ENCODE assay signal across 32 cellular contexts in genomic region chr14:20743556-20743955, GRCh38. TPM values are rescaled to one million over a fixed set of nuclear protein-coding genes. Genes with fewer than 3 reads are reported as not detected.
"Had no signal": no experiment of that assay in that cellular context is flagged by ENCODE, and none has a peak within 500 bp of the region (broad histone marks: within the 10 kb centered on the region; RNA-seq: fewer than 3 reads in every experiment).

No MANE protein-coding gene starts in this region.

- ATAC-seq: effector memory CD8-positive, alpha-beta T cell; gastrocnemius medialis; left lobe of liver; naive thymus-derived CD8-positive, alpha-beta T cell; psoas muscle; right cardiac atrium; stimulated activated memory B cell treated with anti-CD40 and anti-IgM and Interleukin-4, amounts not matched to agents 10 μg/mL and 1 μg/mL and 100 μg/mL, for 72 hours; stimulated activated naive CD8-positive, alpha-beta T cell treated with anti-CD3 and anti-CD28 coated beads, Interleukin-15, Interleukin-2, amounts not matched to agents 100 U/mL and 50 U/mL, for 24 hours had no signal

- H3K9me3 ChIP-seq: gastrocnemius medialis, psoas muscle, sigmoid colon, testis, tibial artery, vagina had no signal

- H3K36me3 ChIP-seq: gastrocnemius medialis, sigmoid colon, tibial artery, vagina had no signal

- H3K27me3 ChIP-seq: gastrocnemius medialis, sigmoid colon, testis, tibial artery, vagina had no signal

- H3K4me3 ChIP-seq: gastrocnemius medialis, psoas muscle, sigmoid colon, testis, tibial artery, vagina had no signal

- H3K4me1 ChIP-seq: gastrocnemius medialis, psoas muscle, sigmoid colon, testis, tibial artery, vagina had no signal

- DNase-seq: cortex of kidney; effector memory CD8-positive, alpha-beta T cell; foreskin fibroblast; gastrocnemius medialis; head of caudate nucleus; kidney; mesendoderm; midbrain; naive thymus-derived CD8-positive, alpha-beta T cell; nephron progenitor cell; nucleus accumbens; psoas muscle; right cardiac atrium; sigmoid colon; stimulated activated CD4-positive, alpha-beta T cell treated with anti-CD3 and anti-CD28 coated beads, Interleukin-4, amount 100 ng/mL, for 4 hours; stimulated activated naive CD8-positive, alpha-beta T cell treated with anti-CD3 and anti-CD28 coated beads, Interleukin-15, Interleukin-2, amounts not matched to agents 100 U/mL and 50 U/mL, for 24 hours; substantia nigra; testis; tibial artery had no signal

- H3K27ac ChIP-seq: gastrocnemius medialis, psoas muscle, sigmoid colon, testis, tibial artery, vagina had no signal

RNA-seq across cellular contexts. Expression of gene EDDM3A, which starts 2.1 kb away (rescaled TPM):
- total RNA-seq: dermis microvascular lymphatic vessel endothelial cell; gastrocnemius medialis; glomerular endothelial cell; kidney; left lobe of liver; lower leg skin; lung microvascular endothelial cell; myocyte; naive thymus-derived CD8-positive, alpha-beta T cell; osteocyte; psoas muscle; renal cortical epithelial cell; right cardiac atrium; sigmoid colon; skeletal muscle tissue; ureter; vagina had no signal
- polyA plus RNA-seq: esophagus; naive thymus-derived CD8-positive, alpha-beta T cell; right cardiac atrium; sigmoid colon had no signal

RNA-seq across cellular contexts. Expression of gene EDDM3B, which starts 24.6 kb away (rescaled TPM):
- total RNA-seq: dermis microvascular lymphatic vessel endothelial cell; gastrocnemius medialis; glomerular endothelial cell; kidney; left lobe of liver; lower leg skin; lung microvascular endothelial cell; myocyte; naive thymus-derived CD8-positive, alpha-beta T cell; osteocyte; psoas muscle; renal cortical epithelial cell; right cardiac atrium; sigmoid colon; skeletal muscle tissue; testis; ureter; vagina had no signal
- polyA plus RNA-seq: esophagus; naive thymus-derived CD8-positive, alpha-beta T cell; psoas muscle; right cardiac atrium; sigmoid colon had no signal

RNA-seq across cellular contexts. Expression of gene RNASE6, which starts 37.5 kb away (rescaled TPM):
- total RNA-seq: dermis microvascular lymphatic vessel endothelial cell, lung microvascular endothelial cell, myocyte, osteocyte, renal cortical epithelial cell had no signal

RNA-seq across cellular contexts. Expression of gene RNASE1, which starts 59.1 kb away (rescaled TPM):
- total RNA-seq: myocyte, osteocyte, renal cortical epithelial cell had no signal
- polyA plus RNA-seq: naive thymus-derived CD8-positive, alpha-beta T cell had no signal
